Comparison of ENCODE assay signal across 17 cellular contexts in genomic region chr15:54365001-54365400, GRCh38.
"Had no signal": no experiment of that assay in that cellular context is flagged by ENCODE, and none has a peak within 500 bp of the region (broad histone marks: within the 10 kb centered on the region; RNA-seq: fewer than 3 reads in every experiment).

No MANE protein-coding gene starts in this region.

- H3K27me3 ChIP-seq: dorsolateral prefrontal cortex, neutrophil, pancreas, right atrium auricular region, stomach, thyroid gland, vagina had no signal

- H3K36me3 ChIP-seq: lower lobe of right lung, neutrophil, pancreas, prostate gland, right atrium auricular region, stomach, thyroid gland, vagina had no signal

- DNase-seq: effector CD4-positive, alpha-beta T cell; left ventricle myocardium superior; lower lobe of right lung; natural killer cell; pancreas; stimulated activated CD4-positive, alpha-beta T cell treated with anti-CD3 and anti-CD28 coated beads, Interleukin-2, amount 100 ng/mL, for 24 hours; stimulated activated CD4-positive, alpha-beta T cell treated with anti-CD3 and anti-CD28 coated beads, Interleukin-4, amount 100 ng/mL, for 24 hours; stimulated activated naive CD4-positive, alpha-beta T cell treated with Interleukin-2 at 50 U/mL for 16 hours; stomach; thyroid gland; trophoblast cell had no signal

- H3K4me3 ChIP-seq: dorsolateral prefrontal cortex, lower lobe of right lung, pancreas, prostate gland, right atrium auricular region, smooth muscle cell, stomach, thyroid gland, vagina had no signal
